Comparison of ENCODE assay signal across 16 cellular contexts in genomic region chr1:72932025-72932424, GRCh38.
DNase-seq lines count a peak whose midpoint lies in the region.
"Had no signal": no experiment of that assay in that cellular context is flagged by ENCODE, and none has a peak within 500 bp of the region (broad histone marks: within the 10 kb centered on the region; RNA-seq: fewer than 3 reads in every experiment).

No MANE protein-coding gene starts in this region.

- no peak overlapping the region for H3K56ac ChIP-seq in mesendoderm (ENCODE audit: low read length)

- no peaks in the 10 kb centered on the region for H3K79me2 ChIP-seq in mesendoderm (ENCODE audit: control insufficient read depth, insufficient read depth, low read length)

- no peak overlapping the region for H2AK5ac ChIP-seq in mesendoderm (ENCODE audit: low read length)

- H3K18ac ChIP-seq in mesendoderm (ENCODE audit: low read length), result no peak overlapping the region

- H3K36me3 ChIP-seq in mesendoderm (ENCODE audit: control insufficient read depth, insufficient read depth, low read length), result no peaks in the 10 kb centered on the region

- H3K4ac ChIP-seq in mesendoderm (ENCODE audit: low read depth, low read length), result no peak overlapping the region

- peak overlapping the region; percentile 36 for H2BK15ac ChIP-seq in mesendoderm (replicated peaks; ENCODE audit: low read depth)

- H2BK5ac ChIP-seq in mesendoderm (ENCODE audit: low read length), result no peak overlapping the region

- H3K4me2 ChIP-seq in mesendoderm (ENCODE audit: low read length), result no peak overlapping the region

- H3K23ac ChIP-seq in mesendoderm (ENCODE audit: low read length), result no peak overlapping the region

- H3K27me3 ChIP-seq in mesendoderm (ENCODE audit: insufficient read depth, low read length, poor library complexity), result no peaks in the 10 kb centered on the region

- H3K4me1 ChIP-seq in mesendoderm (ENCODE audit: control insufficient read depth, low read depth, low read length), result no peaks in the 10 kb centered on the region

- H3K79me1 ChIP-seq in mesendoderm (ENCODE audit: low read length), result no peaks in the 10 kb centered on the region

- H3K4me3 ChIP-seq in mesendoderm (ENCODE audit: low read length), result no peak overlapping the region
- H3K4me3 ChIP-seq: GM12878 had no signal

- H3K27ac ChIP-seq in mesendoderm (ENCODE audit: low read depth, low read length), result no peak overlapping the region

- H2BK120ac ChIP-seq in mesendoderm (ENCODE audit: low read depth, low read length), result no peak overlapping the region

- DNase-seq in SKM-1 treated with dmso at 0.1 percent for 144 hours (lab: John Stamatoyannopoulos, UW; ENCODE audit: unreplicated experiment) (peak; percentile 54), SKM-1 (lab: John Stamatoyannopoulos, UW; ENCODE audit: unreplicated experiment) (no peak), MV-4-11 (lab: John Stamatoyannopoulos, UW) (peak; percentile 73), mesendoderm (no peak), NCI-H1092 treated with DMSO at 0.1 percent for 48 hours (lab: John Stamatoyannopoulos, UW) (no peak), NK-92 (lab: John Stamatoyannopoulos, UW; ENCODE audit: unreplicated experiment) (no peak)
- DNase-seq: C1 segment of cervical spinal cord; CD4-positive, CD25-positive, alpha-beta regulatory T cell; CD8-positive, alpha-beta memory T cell; COR-L47; DMS 273 treated with DMSO at 0.1 percent for 48 hours; DMS53; DND-41; EL; H9 had no signal

- H3K9ac ChIP-seq in mesendoderm (ENCODE audit: low read length), result no peak overlapping the region

- no peak overlapping the region for H4K5ac ChIP-seq in mesendoderm (ENCODE audit: low read length)

- H4K8ac ChIP-seq in mesendoderm (ENCODE audit: low read depth, low read length), result no peak overlapping the region

- WGBS in mesendoderm (ENCODE audit: extremely low coverage, insufficient coverage, low lambda C conversion rate), result no CpG with 5 or more reads among the region's 2 CpGs

Comparison
In these comparisons a context has a peak if more than half of its experiments do, and no peak if none do; other contexts are left out.
1. DNase-seq: peak in SKM-1 treated with dmso at 0.1 percent for 144 hours (single experiment) and MV-4-11 (single experiment); none in SKM-1 (single experiment), mesendoderm (single experiment), NCI-H1092 treated with DMSO at 0.1 percent for 48 hours (single experiment) and NK-92 (single experiment).